In the genomic region with DNA sequence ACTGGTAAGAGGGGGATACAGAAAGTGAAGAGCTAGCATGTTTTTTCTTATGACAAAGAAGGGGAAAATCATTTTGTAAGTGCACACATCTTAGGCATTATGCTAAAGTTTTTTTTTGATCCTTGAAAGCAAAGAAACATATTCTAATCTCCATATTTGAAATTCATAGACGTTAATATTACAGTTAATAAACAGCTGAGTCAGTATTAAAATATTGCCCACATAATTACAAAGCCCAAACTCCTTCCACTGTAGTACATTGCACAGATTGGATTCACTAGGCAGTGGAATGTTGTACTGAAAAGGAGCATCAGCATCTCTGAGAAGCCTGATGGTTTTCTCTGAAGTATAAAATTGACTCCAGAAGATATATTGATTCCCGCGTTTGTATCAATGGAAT, we compare ENCODE assay signal across 28 cellular contexts.
"Had no signal": no experiment of that assay in that cellular context is flagged by ENCODE, and none has a peak within 500 bp of the region (broad histone marks: within the 10 kb centered on the region; RNA-seq: fewer than 3 reads in every experiment).

No MANE protein-coding gene starts in this region.

- ATAC-seq: effector memory CD8-positive, alpha-beta T cell; esophagus mucosa; foreskin keratinocyte; gastrocnemius medialis; gastroesophageal sphincter; heart left ventricle; heart right ventricle had no signal

- H3K36me3 ChIP-seq: colonic mucosa, esophagus muscularis mucosa, esophagus squamous epithelium, gastrocnemius medialis, gastroesophageal sphincter, heart left ventricle, heart right ventricle had no signal

- H3K27me3 ChIP-seq: colonic mucosa, dorsolateral prefrontal cortex, esophagus muscularis mucosa, esophagus squamous epithelium, foreskin keratinocyte, gastrocnemius medialis, gastroesophageal sphincter, heart left ventricle, heart right ventricle had no signal

- H3K27ac ChIP-seq: colonic mucosa, coronary artery, dorsolateral prefrontal cortex, epithelial cell of prostate, esophagus muscularis mucosa, esophagus squamous epithelium, foreskin keratinocyte, gastrocnemius medialis, gastroesophageal sphincter, heart left ventricle, heart right ventricle had no signal

- H3K4me1 ChIP-seq: colonic mucosa, esophagus muscularis mucosa, esophagus squamous epithelium, foreskin keratinocyte, gastrocnemius medialis, gastroesophageal sphincter, heart left ventricle, heart right ventricle had no signal

- DNase-seq: colonic mucosa; cortex of kidney; dermis blood vessel endothelial cell; dorsolateral prefrontal cortex; effector CD4-positive, alpha-beta T cell; effector CD8-positive, alpha-beta T cell; effector memory CD4-positive, alpha-beta T cell; effector memory CD8-positive, alpha-beta T cell; endodermal cell; erythroblast; esophagus squamous epithelium; foreskin fibroblast; foreskin keratinocyte; foreskin melanocyte; gastrocnemius medialis; glutamatergic neuron; head of caudate nucleus; heart left ventricle; heart right ventricle had no signal

- H3K9me3 ChIP-seq: colonic mucosa, esophagus squamous epithelium, gastrocnemius medialis had no signal

- FAIRE-seq: colon, endometrium, endothelial cell of umbilical vein, frontal cortex had no signal

- H3K4me3 ChIP-seq: colonic mucosa, coronary artery, dorsolateral prefrontal cortex, esophagus muscularis mucosa, esophagus squamous epithelium, gastrocnemius medialis, gastroesophageal sphincter, heart left ventricle, heart right ventricle had no signal
